In genomic region chr19:37981785-37982475, GRCh38 we compare ENCODE assay signal across 14 cellular contexts.
A peak's percentile ranks its signal among the peaks of the same experiment; 100 is the strongest.
DNase-seq lines count a peak whose midpoint lies in the region; FAIRE-seq and TF ChIP-seq lines count a peak whose summit lies in the region.
"Had no signal": no experiment of that assay in that cellular context is flagged by ENCODE, and none has a peak within 500 bp of the region (broad histone marks: within the 10 kb centered on the region; RNA-seq: fewer than 3 reads in every experiment).

No MANE protein-coding gene starts in this region.

- TF ChIP-seq POLR2A in H1 (IDR thresholded peaks at IDR 0.05; ENCODE audit: control extremely low read depth in 1 of 2, low read depth in 2 of 2, low read length in 2 of 2) (no peak), vagina (IDR thresholded peaks at IDR 0.05) (no peak)

- TF ChIP-seq RAD21 in H1 (IDR thresholded peaks at IDR 0.05 in 1 of 2, conservative IDR thresholded peaks at IDR 0.05 in 1 of 2; ENCODE audit: low read depth in 2 of 2, low read length in 2 of 2), result no peak

- H3K27me3 ChIP-seq in AG04450 (ENCODE audit: control insufficient read depth, insufficient read depth, low read length), result no peaks in the 10 kb centered on the region
- H3K27me3 ChIP-seq in H1 (replicated peaks in 1 of 4; ENCODE audit: control insufficient read depth in 3 of 4, extremely low read depth in 1 of 4, insufficient read depth in 3 of 4, low read length in 3 of 4), result no peaks in the 10 kb centered on the region
- H3K27me3 ChIP-seq in vagina, result no peaks in the 10 kb centered on the region
- H3K27me3 ChIP-seq: esophagus squamous epithelium had no signal

- WGBS in H1 (ENCODE audit: extremely low coverage in 1 of 2, insufficient coverage in 1 of 2, insufficient read length in 1 of 2, insufficient replicate concordance in 2 of 2, low coverage in 1 of 2, low lambda C conversion rate in 2 of 2, missing lambda C conversion rate in 1 of 2), 2 experiments, result 80% methylated on average over 13 of the region's 13 CpGs; no CpG with 5 or more reads in 1 of the 2 experiments

- no peaks in the 10 kb centered on the region for H3K9me3 ChIP-seq in AG04450 (ENCODE audit: control insufficient read depth, insufficient read depth, low read length)
- H3K9me3 ChIP-seq in H1 (ENCODE audit: insufficient read depth in 2 of 2, low read depth in 1 of 2, low read length in 1 of 2), result no peaks in the 10 kb centered on the region
- H3K9me3 ChIP-seq in vagina, result no peaks in the 10 kb centered on the region
- H3K9me3 ChIP-seq: esophagus squamous epithelium, left ventricle myocardium inferior had no signal

- no peak overlapping the region for H2BK12ac ChIP-seq in H1 (ENCODE audit: low read depth, low read length)

- no peak overlapping the region for H3K4me2 ChIP-seq in H1 (ENCODE audit: insufficient read depth in 1 of 2, low read depth in 2 of 2, low read length in 2 of 2)

- DNase-seq in AG04450 (ENCODE audit: low read depth, low spot score) (peak; percentile 59), NCI-H510A (lab: John Stamatoyannopoulos, UW) (peak; percentile 70), H1 (ENCODE audit: low read depth in 1 of 2, low spot score in 2 of 2) (no peak), non-pigmented ciliary epithelial cell (ENCODE audit: low read depth) (peak; percentile 78), vagina (ENCODE audit: extremely low spot score in 2 of 2) (no peak), NCI-H1417 treated with DMSO at 0.1 percent for 48 hours (lab: John Stamatoyannopoulos, UW) (no peak), HCEC 1CT (no peak), NCI-H1105 treated with DMSO at 0.1 percent for 48 hours (lab: John Stamatoyannopoulos, UW) (no peak)
- DNase-seq: activated CD4-positive, alpha-beta T cell treated with anti-CD3 and anti-CD28 coated beads for 48 hours; activated T-cell treated with anti-CD3 and anti-CD28 coated beads, Interleukin-2, amount 50 U/mL, for 4 hours; esophagus squamous epithelium; hippocampal formation; left ventricle myocardium inferior had no signal

- H3K36me3 ChIP-seq in H1 (ENCODE audit: control insufficient read depth in 2 of 4, insufficient read depth in 4 of 4, low read length in 3 of 4), result no peaks in the 10 kb centered on the region; a peak in 1 of 8 replicates
- no peaks in the 10 kb centered on the region for H3K36me3 ChIP-seq in vagina
- H3K36me3 ChIP-seq: esophagus squamous epithelium, left ventricle myocardium inferior had no signal

- peaks cover 10% of the 10 kb centered on the region; the same call in 1 of the 2 replicates for H3K79me1 ChIP-seq in H1 (ENCODE audit: low read depth, low read length)

- no peak overlapping the region for H2BK120ac ChIP-seq in H1 (replicated peaks; ENCODE audit: low read depth, low read length)

- no peak overlapping the region for H3K4ac ChIP-seq in H1 (replicated peaks; ENCODE audit: insufficient read length, low read depth, low read length)

- CTCF ChIA-PET in AG04450 (lab: Charles Lee), result interaction anchor here (0.5 kb wide), 1 partner anchor 152 kb away, joined by 4 read pairs; no protein-coding TSS in a partner anchor
- CTCF ChIA-PET in H1 (lab: Charles Lee; ENCODE audit: partially characterized antibody), result interaction anchor here (0.7 to 1.6 kb wide), 4 partner anchors 17 to 42 kb away, joined by 3 to 4 read pairs (median 3); no protein-coding TSS in a partner anchor

- H3K4me1 ChIP-seq in H1 (replicated peaks in 1 of 4; ENCODE audit: control insufficient read depth in 3 of 4, insufficient read depth in 4 of 4, low read length in 3 of 4), result peaks cover 3 to 17% (median 8%) of the 10 kb centered on the region in 4 experiments; a peak in 5 of 7 replicates
- peaks cover 32% of the 10 kb centered on the region for H3K4me1 ChIP-seq in vagina

- 0 out of 2 replicates have a peak overlapping the region, but pooled peaks have one; percentile 64 for H2BK20ac ChIP-seq in H1 (ENCODE audit: low read length)

- no peak overlapping the region for H2AFZ ChIP-seq in H1 (ENCODE audit: low read length)

- 0 out of 2 replicates have a peak overlapping the region, but pooled peaks have one; percentile 7 for H2BK5ac ChIP-seq in H1 (ENCODE audit: low read depth, low read length)

- peaks cover 0 to 51% of the 10 kb centered on the region in 2 experiments; a peak in 2 of 4 replicates for H3K79me2 ChIP-seq in H1 (ENCODE audit: control insufficient read depth in 1 of 2, insufficient read depth in 2 of 2, low read length in 2 of 2)

- peak overlapping the region; percentile 41; the same call in 1 of the 2 replicates for H2AK5ac ChIP-seq in H1 (ENCODE audit: low read depth, low read length)

- H2BK15ac ChIP-seq in H1 (ENCODE audit: low read length), result peak overlapping the region; percentile 83; the same call in 1 of the 2 replicates

- intact Hi-C loops in vagina (cut with DNase I), result no loop called here

- H4K91ac ChIP-seq in H1 (replicated peaks; ENCODE audit: insufficient read length, low read length), result no peak overlapping the region

- POLR2A ChIA-PET in AG04450 (lab: Yijun Ruan, JAX) (no interaction called here), H1 (lab: Charles Lee; ENCODE audit: partially characterized antibody) (no interaction called here)

- TF ChIP-seq CTCF in AG04450 (IDR thresholded peaks at IDR 0.05; ENCODE audit: low read depth, low read length) (no peak), H1 (IDR thresholded peaks at IDR 0.05; ENCODE audit: control extremely low read depth in 1 of 3, insufficient read depth in 1 of 3, low read depth in 1 of 3, low read length in 3 of 3) (no peak), vagina (IDR thresholded peaks at IDR 0.05) (no peak)

- FAIRE-seq in H1 (lab: Jason Lieb, UNC), result no peak
- FAIRE-seq: D721Med had no signal

- no peak overlapping the region for H3K56ac ChIP-seq in H1 (replicated peaks; ENCODE audit: insufficient read length, low read depth, low read length)

- H3K27ac ChIP-seq in AG04450 (ENCODE audit: low read depth, low read length), result peak overlapping the region; percentile 89
- no peak overlapping the region for H3K27ac ChIP-seq in H1 (ENCODE audit: low read depth, low read length)
- no peak overlapping the region for H3K27ac ChIP-seq in vagina
- H3K27ac ChIP-seq: left ventricle myocardium inferior had no signal

- no peak overlapping the region for H3K9ac ChIP-seq in H1 (replicated peaks in 1 of 4; ENCODE audit: extremely low read depth in 1 of 4, low read depth in 3 of 4, low read length in 3 of 4)

- H3K18ac ChIP-seq in H1 (ENCODE audit: extremely low read depth, low read length), result no peak overlapping the region

- peaks cover 2 to 8% of the 10 kb centered on the region in 2 experiments for H4K20me1 ChIP-seq in H1 (replicated peaks in 1 of 2; ENCODE audit: control insufficient read depth in 1 of 2, insufficient read depth in 2 of 2, low read length in 2 of 2)

- H4K8ac ChIP-seq in H1 (ENCODE audit: extremely low read depth, insufficient read depth, low read length), result no peak overlapping the region

- no peak overlapping the region for H3K14ac ChIP-seq in H1 (ENCODE audit: insufficient read length)

- no peak for TF ChIP-seq EP300 in H1 (IDR thresholded peaks at IDR 0.05; ENCODE audit: borderline replicate concordance in 1 of 2, low read depth in 2 of 2, low read length in 2 of 2)

- H3K23ac ChIP-seq in H1 (ENCODE audit: insufficient read length), result no peak overlapping the region

- H3K4me3 ChIP-seq in AG04450 (ENCODE audit: low read depth, low read length) (no peak overlapping the region), H1 (ENCODE audit: extremely low read depth in 1 of 4, insufficient read depth in 2 of 4, low read depth in 3 of 4, low read length in 4 of 4) (no peak overlapping the region), vagina (no peak overlapping the region)
- H3K4me3 ChIP-seq: esophagus squamous epithelium, left ventricle myocardium inferior had no signal

- no peak overlapping the region for H4K5ac ChIP-seq in H1 (ENCODE audit: insufficient read length, low read depth, low read length)

- H3K23me2 ChIP-seq in H1 (ENCODE audit: low read depth, low read length), result no peaks in the 10 kb centered on the region

TF ChIP-seq in H1, 55 proteins besides CTCF, POLR2A, EP300 and RAD21 (continues in another document):
- TF ChIP-seq CEBPB (IDR thresholded peaks at IDR 0.05; ENCODE audit: low read depth, low read length) (no peak), BRCA1 (IDR thresholded peaks at IDR 0.05; ENCODE audit: low read depth, low read length) (no peak), RBBP5 (IDR thresholded peaks at IDR 0.05; ENCODE audit: borderline replicate concordance, low read depth, low read length) (no peak), JUND (IDR thresholded peaks at IDR 0.05; ENCODE audit: low read length) (no peak), SP2 (IDR thresholded peaks at IDR 0.05; ENCODE audit: low read length) (no peak), YY1 (IDR thresholded peaks at IDR 0.05; ENCODE audit: low read depth, low read length) (no peak), SRF (IDR thresholded peaks at IDR 0.05; ENCODE audit: low read depth, low read length) (no peak), ATF3 (IDR thresholded peaks at IDR 0.05; ENCODE audit: insufficient read depth, low read depth, low read length) (no peak), SP1 (IDR thresholded peaks at IDR 0.05; ENCODE audit: low read depth, low read length) (no peak), NRF1 (IDR thresholded peaks at IDR 0.05; ENCODE audit: low read depth, low read length) (no peak), SUZ12 (IDR thresholded peaks at IDR 0.05; ENCODE audit: low read length) (no peak), PHF8 (conservative IDR thresholded peaks at IDR 0.05; ENCODE audit: low read depth, low read length) (no peak), TAF1 (IDR thresholded peaks at IDR 0.05; ENCODE audit: low read depth, low read length) (no peak), USF2 (IDR thresholded peaks at IDR 0.05; ENCODE audit: low read length) (no peak), NANOG (IDR thresholded peaks at IDR 0.05; ENCODE audit: insufficient read depth, low read depth, low read length, poor library complexity, severe bottlenecking) (no peak)

Comparison
In these comparisons a context has a peak if more than half of its experiments do, and no peak if none do; other contexts are left out.
1. DNase-seq: peak in AG04450 (single experiment), NCI-H510A (single experiment) and non-pigmented ciliary epithelial cell (single experiment); none in H1 (0 of 2), vagina (0 of 2), NCI-H1417 treated with DMSO at 0.1 percent for 48 hours (single experiment), HCEC 1CT (single experiment) and NCI-H1105 treated with DMSO at 0.1 percent for 48 hours (single experiment).